In genomic region chr1:155001688-155002474, GRCh38 we compare ENCODE assay signal across 8 cellular contexts. TPM values are rescaled to one million over a fixed set of nuclear protein-coding genes. Genes with fewer than 3 reads are reported as not detected.
A peak's percentile ranks its signal among the peaks of the same experiment; 100 is the strongest.
DNase-seq lines count a peak whose midpoint lies in the region; ATAC-seq, FAIRE-seq and TF ChIP-seq lines count a peak whose summit lies in the region.

No MANE protein-coding gene starts in this region.

- peaks cover 47% of the 10 kb centered on the region for H3K79me2 ChIP-seq in mammary epithelial cell (ENCODE audit: insufficient read depth, low read length)

- CTCF ChIA-PET in mammary epithelial cell (lab: Charles Lee; ENCODE audit: low non-redundant PET): no interaction called here

- peak overlapping the region; percentile 86 for H3K4me2 ChIP-seq in mammary epithelial cell (ENCODE audit: insufficient read depth, low read depth, low read length)

- FAIRE-seq in A204.1 (lab: Jason Lieb, UNC): peak; percentile 90
- FAIRE-seq in small intestine (lab: Jason Lieb, UNC): no peak

- dilution Hi-C loops in mammary epithelial cell (cut with HindIII; ENCODE audit: low sequenced_read_pairs): no loop called here

- peak overlapping the region; percentile 83 for H2AFZ ChIP-seq in mammary epithelial cell (ENCODE audit: low read depth, low read length)

- H3K27me3 ChIP-seq in mammary epithelial cell (ENCODE audit: insufficient read depth, low read length) (no peaks in the 10 kb centered on the region), small intestine (ENCODE audit: control insufficient read depth in 2 of 2, insufficient read depth in 2 of 2, low read length in 2 of 2) (no peaks in the 10 kb centered on the region)

- peak; percentile 38 for ATAC-seq in GM18858 (IDR thresholded peaks at IDR 0.05; ENCODE audit: unreplicated experiment)
- ATAC-seq in HG03135 (IDR thresholded peaks at IDR 0.05; ENCODE audit: unreplicated experiment): peak; percentile 57

- peak; percentile 99 for DNase-seq in NCI-H2227 (lab: John Stamatoyannopoulos, UW; ENCODE audit: unreplicated experiment)
- DNase-seq in mammary epithelial cell: peak; percentile 99
- peak; percentile 91 for DNase-seq in iPS-NIHi7 (ENCODE audit: extremely low spot score)
- DNase-seq in small intestine: peak; percentile 99

- BruUV-seq in mammary epithelial cell (replicated peaks; lab: Mats Ljungman, UMichigan): no TSS peak

- H3K4me1 ChIP-seq in mammary epithelial cell (ENCODE audit: insufficient read depth, low read length): peaks cover 35% of the 10 kb centered on the region
- H3K4me1 ChIP-seq in small intestine (ENCODE audit: control insufficient read depth in 2 of 2, insufficient read depth in 1 of 2, low read depth in 1 of 2, low read length in 1 of 2): peaks cover 8 to 21% of the 10 kb centered on the region in 2 donors

- in situ Hi-C loops in mammary epithelial cell (cut with MboI; ENCODE audit: low sequenced_read_pairs in 2 of 2): no loop called here

- peak overlapping the region; percentile 53 for H3K9ac ChIP-seq in mammary epithelial cell (ENCODE audit: insufficient read depth, low read length)

- H3K9me3 ChIP-seq in mammary epithelial cell (replicated peaks; ENCODE audit: insufficient read depth, low read length): no peaks in the 10 kb centered on the region
- no peaks in the 10 kb centered on the region for H3K9me3 ChIP-seq in small intestine (ENCODE audit: control insufficient read depth, low read depth)

- TF ChIP-seq CTCF in WI38 (IDR thresholded peaks at IDR 0.05; ENCODE audit: low read depth, low read length): peak; percentile 41
- peak in 1 of 2 donors; percentile 60 for TF ChIP-seq CTCF in mammary epithelial cell (conservative IDR thresholded peaks at IDR 0.05 in 1 of 2, IDR thresholded peaks at IDR 0.05 in 1 of 2; ENCODE audit: extremely low read depth in 1 of 2, insufficient read depth in 1 of 2, low read depth in 1 of 2, low read length in 2 of 2)

- intact Hi-C loops in mammary epithelial cell (cut with micrococcal nuclease): loop anchor here (1.0 to 5.0 kb wide), 7 partner anchors 15 to 445 kb away; partner anchors contain the start of genes ADAM15, CKS1B, FLAD1 and UBE2Q1

- peak overlapping the region; percentile 81 for H3K4me3 ChIP-seq in WI38 (ENCODE audit: low read depth, low read length)
- peak overlapping the region; percentile 52 to 85 (median 62) for H3K4me3 ChIP-seq in mammary epithelial cell (replicated peaks in 1 of 3; ENCODE audit: insufficient read depth in 1 of 3, low read depth in 2 of 3, low read length in 3 of 3)
- H3K4me3 ChIP-seq in small intestine (ENCODE audit: low read depth in 1 of 2, low read length in 2 of 2): peak overlapping the region; percentile 70 to 77

- H3K27ac ChIP-seq in mammary epithelial cell (ENCODE audit: insufficient read depth, low read depth, low read length) (peak overlapping the region; percentile 70), small intestine (ENCODE audit: low read depth in 1 of 2, low read length in 1 of 2) (peak overlapping the region; percentile 91 to 94)

- H4K20me1 ChIP-seq in mammary epithelial cell (ENCODE audit: insufficient read depth, low read length): no peaks in the 10 kb centered on the region

- 2% methylated on average over 7 of the region's 37 CpGs for WGBS in mammary epithelial cell (ENCODE audit: low coverage, missing lambda C conversion rate)
- 0 to 1% (median 1%) methylated on average over 26 to 37 of the region's 37 CpGs for WGBS in small intestine, 3 donors

- H3K36me3 ChIP-seq in mammary epithelial cell (ENCODE audit: insufficient read depth, low read length) (no peaks in the 10 kb centered on the region), small intestine (ENCODE audit: control insufficient read depth in 2 of 2, insufficient read depth in 2 of 2, low read length in 2 of 2) (no peaks in the 10 kb centered on the region)

RNA-seq across cellular contexts. Expression of gene ZBTB7B, which starts 0.7 kb away (rescaled TPM):
- total RNA-seq in mammary epithelial cell: 10 to 100 TPM; 33.0 to 51.9 TPM
- polyA plus RNA-seq in mammary epithelial cell (22.2 TPM), small intestine (100 to 1,000 TPM in 2 of 3 donors, 10 to 100 TPM in 1; 93.2 to 222 (median 136) TPM)
- 17.8 TPM for polyA minus RNA-seq in mammary epithelial cell

RNA-seq across cellular contexts. Expression of gene LENEP, which starts 8.5 kb away (rescaled TPM):
- 1 to 10 TPM in 1 of 2 donors, under 1 TPM in 1; 0.82 to 1.5 TPM for total RNA-seq in mammary epithelial cell
- polyA plus RNA-seq in mammary epithelial cell (0.16 TPM), small intestine (not detected)
- polyA minus RNA-seq in mammary epithelial cell: not detected

RNA-seq across cellular contexts. Expression of gene FLAD1, which starts 18.7 kb away (rescaled TPM):
- total RNA-seq in mammary epithelial cell: 10 to 100 TPM; 46.4 to 58.5 TPM
- 54.2 TPM for polyA plus RNA-seq in mammary epithelial cell
- polyA minus RNA-seq in mammary epithelial cell: 43.1 TPM
- 10 to 100 TPM; 33.1 to 51.4 (median 35.7) TPM for polyA plus RNA-seq in small intestine

RNA-seq across cellular contexts. Expression of gene CKS1B, which starts 27.4 kb away (rescaled TPM):
- total RNA-seq in mammary epithelial cell: 10 to 100 TPM; 44.2 to 95.6 TPM
- polyA plus RNA-seq in mammary epithelial cell (282 TPM), small intestine (100 to 1,000 TPM in 1 of 3 donors, 10 to 100 TPM in 2; 63.7 to 117 (median 81.3) TPM)
- polyA minus RNA-seq in mammary epithelial cell: 66.1 TPM

RNA-seq across cellular contexts. Expression of gene SHC1, which starts 31.3 kb away (rescaled TPM):
- 100 to 1,000 TPM; 492 to 589 TPM for total RNA-seq in mammary epithelial cell
- polyA plus RNA-seq in mammary epithelial cell (464 TPM), small intestine (10 to 100 TPM; 59.7 to 84.8 (median 67.8) TPM)
- polyA minus RNA-seq in mammary epithelial cell: 409 TPM

Comparison
In these comparisons a context has a peak if more than half of its experiments do, and no peak if none do; other contexts are left out.
1. Peak in every context shown above with its lines: DNase-seq, ATAC-seq, H3K4me3 ChIP-seq and H3K27ac ChIP-seq.